In genomic region chr11:43358308-43358669, GRCh38 we compare ENCODE assay signal across 1 cellular context.
TF ChIP-seq lines count a peak whose summit lies in the region.

No MANE protein-coding gene starts in this region.

TF ChIP-seq in H1, 55 proteins besides CTCF, POLR2A, EP300 and RAD21:
- no peak for TF ChIP-seq SAP30 (IDR thresholded peaks at IDR 0.05; ENCODE audit: insufficient read depth, insufficient replicate concordance, low read length)
- no peak for TF ChIP-seq BACH1 (IDR thresholded peaks at IDR 0.05; ENCODE audit: low read length)
- TF ChIP-seq ASH2L (IDR thresholded peaks at IDR 0.05; ENCODE audit: low read length), result no peak
- TF ChIP-seq YY1 (IDR thresholded peaks at IDR 0.05; ENCODE audit: low read depth, low read length), result no peak
- TF ChIP-seq USF2 (IDR thresholded peaks at IDR 0.05; ENCODE audit: low read length), result no peak
- TF ChIP-seq HDAC6 (IDR thresholded peaks at IDR 0.05; ENCODE audit: low read depth, low read length), result no peak
- TF ChIP-seq POLR2AphosphoS5 (IDR thresholded peaks at IDR 0.05; ENCODE audit: low read depth, low read length), result no peak
- no peak for TF ChIP-seq SIN3A (conservative IDR thresholded peaks at IDR 0.05 in 1 of 2, IDR thresholded peaks at IDR 0.05 in 1 of 2; ENCODE audit: low read depth in 1 of 2, low read length in 2 of 2)
- no peak for TF ChIP-seq ATF2 (IDR thresholded peaks at IDR 0.05; ENCODE audit: low read length)
- no peak for TF ChIP-seq PHF8 (conservative IDR thresholded peaks at IDR 0.05; ENCODE audit: low read depth, low read length)
- TF ChIP-seq ATF3 (IDR thresholded peaks at IDR 0.05; ENCODE audit: insufficient read depth, low read depth, low read length), result no peak
- TF ChIP-seq CTBP2 (IDR thresholded peaks at IDR 0.05; ENCODE audit: borderline replicate concordance, insufficient read depth, insufficient read length, low read length), result no peak
- TF ChIP-seq RNF2 (IDR thresholded peaks at IDR 0.05; ENCODE audit: borderline replicate concordance, low read depth, low read length, missing control alignments, poor library complexity, severe bottlenecking), result no peak
- no peak for TF ChIP-seq GABPA (IDR thresholded peaks at IDR 0.05; ENCODE audit: borderline replicate concordance, insufficient read depth, low read length)
- no peak for TF ChIP-seq SP2 (IDR thresholded peaks at IDR 0.05; ENCODE audit: low read length)
- TF ChIP-seq TEAD4 (IDR thresholded peaks at IDR 0.05; ENCODE audit: low read depth, low read length), result no peak
- no peak for TF ChIP-seq NANOG (IDR thresholded peaks at IDR 0.05; ENCODE audit: insufficient read depth, low read depth, low read length, poor library complexity, severe bottlenecking)
- no peak for TF ChIP-seq KDM4A (IDR thresholded peaks at IDR 0.05; ENCODE audit: low read depth, low read length, severe bottlenecking)
- TF ChIP-seq SP4 (IDR thresholded peaks at IDR 0.05; ENCODE audit: low read length), result no peak
- TF ChIP-seq SRF (IDR thresholded peaks at IDR 0.05; ENCODE audit: low read depth, low read length), result no peak
